ENCODE assay signal across 9 cellular contexts in genomic region chr19:16825312-16826168, GRCh38. TPM values are rescaled to one million over a fixed set of nuclear protein-coding genes. Genes with fewer than 3 reads are reported as not detected.
DNase-seq lines count a peak whose midpoint lies in the region; ATAC-seq, FAIRE-seq and TF ChIP-seq lines count a peak whose summit lies in the region.
"Had no signal": no experiment of that assay in that cellular context is flagged by ENCODE, and none has a peak within 500 bp of the region (broad histone marks: within the 10 kb centered on the region; RNA-seq: fewer than 3 reads in every experiment).

No MANE protein-coding gene starts in this region.

- no peak overlapping the region for H3K56ac ChIP-seq in H1 (replicated peaks; ENCODE audit: insufficient read length, low read depth, low read length)

- H2BK120ac ChIP-seq in H1 (replicated peaks; ENCODE audit: low read depth, low read length) = peak overlapping the region; percentile 24

- H3K27ac ChIP-seq in Panc1 (ENCODE audit: low read length) (peak overlapping the region; percentile 67), H1 (ENCODE audit: low read depth, low read length) (peak overlapping the region; percentile 25; the same call in 1 of the 2 replicates), uterus (peak overlapping the region; percentile 88 to 91)

- H3K4ac ChIP-seq in H1 (replicated peaks; ENCODE audit: insufficient read length, low read depth, low read length) = no peak overlapping the region

- H4K20me1 ChIP-seq in H1 (replicated peaks in 1 of 2; ENCODE audit: control insufficient read depth in 1 of 2, insufficient read depth in 2 of 2, low read length in 2 of 2) = no peaks in the 10 kb centered on the region

- peak; percentile 19 for FAIRE-seq in H1 (lab: Jason Lieb, UNC)
- FAIRE-seq: G401.6 had no signal

- CTCF ChIA-PET in Panc1 (lab: Charles Lee) = no interaction called here
- CTCF ChIA-PET in H1 (lab: Charles Lee; ENCODE audit: partially characterized antibody) = interaction anchor here (0.6 to 1.1 kb wide), 4 partner anchors 23 to 599 kb away, joined by 3 to 5 read pairs (median 3); no protein-coding TSS in a partner anchor

- in situ Hi-C loops in Panc1 (cut with HindIII; ENCODE audit: low pct_unique_long_range_greater_than_20kb, low sequenced_read_pairs) = no loop called here

- 33% methylated on average over 14 of the region's 14 CpGs; no CpG with 5 or more reads in 1 of the 2 experiments for WGBS in H1 (ENCODE audit: extremely low coverage in 1 of 2, insufficient coverage in 1 of 2, insufficient read length in 1 of 2, insufficient replicate concordance in 2 of 2, low coverage in 1 of 2, low lambda C conversion rate in 2 of 2, missing lambda C conversion rate in 1 of 2), 2 experiments

- H3K4me3 ChIP-seq in Panc1 (ENCODE audit: low read depth in 2 of 2, low read length in 2 of 2) = peak overlapping the region; percentile 22 to 54
- peak overlapping the region; percentile 0 to 41 (median 20); a peak in 5 of 8 replicates for H3K4me3 ChIP-seq in H1 (ENCODE audit: extremely low read depth in 1 of 4, insufficient read depth in 2 of 4, low read depth in 3 of 4, low read length in 4 of 4)
- H3K4me3 ChIP-seq in mucosa of descending colon = no peak overlapping the region
- peak overlapping the region; percentile 26 to 34 for H3K4me3 ChIP-seq in uterus

- peak overlapping the region; percentile 97 for H2BK12ac ChIP-seq in H1 (ENCODE audit: low read depth, low read length)

- H4K5ac ChIP-seq in H1 (ENCODE audit: insufficient read length, low read depth, low read length) = no peak overlapping the region

- BruUV-seq in Panc1 (replicated peaks; lab: Mats Ljungman, UMichigan) = no TSS peak

- intact Hi-C loops in Panc1 (cut with micrococcal nuclease; ENCODE audit: unreplicated experiment) = no loop called here
- intact Hi-C loops in mucosa of descending colon (cut with DNase I, micrococcal nuclease) = no loop called here
- intact Hi-C loops in uterus (cut with DNase I; ENCODE audit: low total_unique reads) = loop anchor here (5.0 kb wide), 1 partner anchor 67 kb away; no protein-coding TSS in a partner anchor

- no peak overlapping the region for H4K8ac ChIP-seq in H1 (ENCODE audit: extremely low read depth, insufficient read depth, low read length)

- H3K23me2 ChIP-seq in H1 (ENCODE audit: low read depth, low read length) = peaks cover 5% of the 10 kb centered on the region; the same call in 1 of the 2 replicates

- H3K36me3 ChIP-seq in Panc1 (ENCODE audit: control insufficient read depth, insufficient read depth, low read length) (peaks cover 3% of the 10 kb centered on the region; the same call in 1 of the 2 replicates), H1 (ENCODE audit: control insufficient read depth in 2 of 4, insufficient read depth in 4 of 4, low read length in 3 of 4) (no peaks in the 10 kb centered on the region), mucosa of descending colon (ENCODE audit: low read depth) (no peaks in the 10 kb centered on the region), uterus (no peaks in the 10 kb centered on the region)

- H3K4me1 ChIP-seq in Panc1 (ENCODE audit: control insufficient read depth, insufficient read depth, low read length) = peaks cover 17% of the 10 kb centered on the region
- H3K4me1 ChIP-seq in H1 (replicated peaks in 1 of 4; ENCODE audit: control insufficient read depth in 3 of 4, insufficient read depth in 4 of 4, low read length in 3 of 4) = peaks cover 4 to 17% (median 10%) of the 10 kb centered on the region in 4 experiments
- H3K4me1 ChIP-seq in mucosa of descending colon (ENCODE audit: low read depth) = peaks cover 10% of the 10 kb centered on the region
- H3K4me1 ChIP-seq in uterus = peaks cover 2 to 8% of the 10 kb centered on the region in 2 donors

- TF ChIP-seq CTCF in Panc1 (IDR thresholded peaks at IDR 0.05) (no peak), H1 (IDR thresholded peaks at IDR 0.05; ENCODE audit: control extremely low read depth in 1 of 3, insufficient read depth in 1 of 3, low read depth in 1 of 3, low read length in 3 of 3) (no peak), mucosa of descending colon (IDR thresholded peaks at IDR 0.05) (no peak), uterus (IDR thresholded peaks at IDR 0.05) (no peak)

- TF ChIP-seq EP300 in H1 (IDR thresholded peaks at IDR 0.05; ENCODE audit: borderline replicate concordance in 1 of 2, low read depth in 2 of 2, low read length in 2 of 2) = no peak

- peak overlapping the region; percentile 95; the same call in 1 of the 2 replicates for H2BK20ac ChIP-seq in H1 (ENCODE audit: low read length)

- H3K9me3 ChIP-seq in Panc1 (ENCODE audit: control insufficient read depth, insufficient read depth, low read depth, low read length) = no peaks in the 10 kb centered on the region
- no peaks in the 10 kb centered on the region for H3K9me3 ChIP-seq in H1 (ENCODE audit: insufficient read depth in 2 of 2, low read depth in 1 of 2, low read length in 1 of 2)
- H3K9me3 ChIP-seq in mucosa of descending colon = no peaks in the 10 kb centered on the region
- H3K9me3 ChIP-seq in uterus = no peaks in the 10 kb centered on the region

- no peak overlapping the region; the same call in 1 of the 2 replicates for H2AK5ac ChIP-seq in H1 (ENCODE audit: low read depth, low read length)

- peaks cover 0 to 10% of the 10 kb centered on the region in 2 experiments; a peak in 2 of 4 replicates for H3K79me2 ChIP-seq in H1 (ENCODE audit: control insufficient read depth in 1 of 2, insufficient read depth in 2 of 2, low read length in 2 of 2)

- H2BK5ac ChIP-seq in H1 (ENCODE audit: low read depth, low read length) = peak overlapping the region; percentile 92; the same call in 1 of the 2 replicates

- no peak overlapping the region for H3K23ac ChIP-seq in H1 (ENCODE audit: insufficient read length)

- ATAC-seq in Panc1 (peak; percentile 62), mucosa of descending colon (peak; percentile 31), HG02798 (IDR thresholded peaks at IDR 0.05; ENCODE audit: poor library complexity, unreplicated experiment) (no peak)

- H3K18ac ChIP-seq in H1 (ENCODE audit: extremely low read depth, low read length) = peak overlapping the region; percentile 93

- no peaks in the 10 kb centered on the region for H3K27me3 ChIP-seq in Panc1 (ENCODE audit: control insufficient read depth, insufficient read depth, low read length)
- no peaks in the 10 kb centered on the region for H3K27me3 ChIP-seq in H1 (replicated peaks in 1 of 4; ENCODE audit: control insufficient read depth in 3 of 4, extremely low read depth in 1 of 4, insufficient read depth in 3 of 4, low read length in 3 of 4)
- no peaks in the 10 kb centered on the region for H3K27me3 ChIP-seq in uterus

- peak overlapping the region; percentile 4 for H4K91ac ChIP-seq in H1 (replicated peaks; ENCODE audit: insufficient read length, low read length)

- TF ChIP-seq POLR2A in H1 (IDR thresholded peaks at IDR 0.05; ENCODE audit: control extremely low read depth in 1 of 2, low read depth in 2 of 2, low read length in 2 of 2) (0 out of 3 replicates have a peak, but pooled peaks of 1 of the 2 experiments have one; percentile 58), uterus (IDR thresholded peaks at IDR 0.05) (peak in 1 of 2 donors; percentile 14)

- 0 out of 2 replicates have a peak overlapping the region, but pooled peaks have one; percentile 29 for H2BK15ac ChIP-seq in H1 (ENCODE audit: low read length)

- no peak overlapping the region for H3K14ac ChIP-seq in H1 (ENCODE audit: insufficient read length)

- H3K9ac ChIP-seq in H1 (replicated peaks in 1 of 4; ENCODE audit: extremely low read depth in 1 of 4, low read depth in 3 of 4, low read length in 3 of 4) = peak overlapping the region in 1 of 4 experiments; percentile 55; a peak in 2 of 7 replicates

- DNase-seq in NCI-H345 (lab: John Stamatoyannopoulos, UW) (peak; percentile 20), NCI-H345 treated with DMSO at 0.1 percent for 48 hours (lab: John Stamatoyannopoulos, UW; ENCODE audit: unreplicated experiment) (no peak), Panc1 (ENCODE audit: low read depth, low spot score) (no peak), H1 (ENCODE audit: low read depth in 1 of 2, low spot score in 2 of 2) (peak in 1 of 2 experiments; percentile 54), mucosa of descending colon (peak in 2 of 3 donors; percentile 38 to 54), uterus (peak; percentile 84 to 86), DMS153 (lab: John Stamatoyannopoulos, UW) (no peak)

- peak overlapping the region; percentile 51; the same call in 1 of the 2 replicates for H2AFZ ChIP-seq in H1 (ENCODE audit: low read length)

- peak overlapping the region; percentile 61 to 81 for H3K4me2 ChIP-seq in H1 (ENCODE audit: insufficient read depth in 1 of 2, low read depth in 2 of 2, low read length in 2 of 2)

- POLR2A ChIA-PET in Panc1 (lab: Charles Lee) (interaction anchor here (0.7 kb wide), 1 partner anchor 271 kb away, joined by 3 read pairs; no protein-coding TSS in a partner anchor), H1 (lab: Charles Lee; ENCODE audit: partially characterized antibody) (interaction anchor here (0.6 to 2.2 kb wide), 18 partner anchors 8 to 441 kb away, joined by 3 to 9 read pairs (median 4); partner anchors contain the start of gene TMEM38A)

- H3K79me1 ChIP-seq in H1 (ENCODE audit: low read depth, low read length) = no peaks in the 10 kb centered on the region; the same call in 1 of the 2 replicates

- no peak for TF ChIP-seq RAD21 in H1 (IDR thresholded peaks at IDR 0.05 in 1 of 2, conservative IDR thresholded peaks at IDR 0.05 in 1 of 2; ENCODE audit: low read depth in 2 of 2, low read length in 2 of 2)

TF ChIP-seq in H1, 55 proteins besides CTCF, POLR2A, EP300 and RAD21 (continues in another document):
- TF ChIP-seq JUN (IDR thresholded peaks at IDR 0.05; ENCODE audit: low read depth, low read length) (no peak), TBP (IDR thresholded peaks at IDR 0.05; ENCODE audit: low read depth, low read length) (peak; percentile 73), JUND (IDR thresholded peaks at IDR 0.05; ENCODE audit: low read length) (no peak), POLR2AphosphoS5 (IDR thresholded peaks at IDR 0.05; ENCODE audit: low read depth, low read length) (peak; percentile 63; the same call in 1 of the 2 replicates), GTF2F1 (IDR thresholded peaks at IDR 0.05; ENCODE audit: borderline replicate concordance, low read depth, low read length) (0 out of 2 replicates have a peak, but pooled peaks have one; percentile 28)

RNA-seq across cellular contexts. Expression of gene SIN3B, which starts 3.7 kb away (rescaled TPM):
- total RNA-seq in Panc1 (2021; ENCODE audit: unreplicated experiment) = 47.0 TPM
- 48.3 TPM for polyA plus RNA-seq in Panc1 (2012; ENCODE audit: insufficient read length)
- 60.1 and 71.1 TPM in 2 replicates for total RNA-seq in H1 (2021; fragmentation: NEBNext Ultra II Directional; extraction: Animal tissue kit (Norgen Biotek cat#: 25700))
- 29.5 and 45.5 TPM in 2 replicates for polyA plus RNA-seq in H1 (2011; rRNA removed)
- 49.4 TPM for polyA plus RNA-seq in H1 (2011; cell fraction: cytosol; rRNA removed)
- 188 TPM for polyA plus RNA-seq in H1 (2011; cell fraction: nucleus; rRNA removed)
- 46.5 to 57.5 TPM (median 53.3 TPM) in 4 replicates for polyA plus RNA-seq in H1 (2012, experiment 1 of 2)
- 32.3 TPM for polyA plus RNA-seq in H1 (2012, experiment 2 of 2)
- polyA plus RNA-seq in H1 (2013, experiment 1 of 2) = 36.6 TPM
- polyA plus RNA-seq in H1 (2013, experiment 2 of 2) = 33.4 TPM
- 37.2 and 44.7 TPM in 2 replicates for polyA minus RNA-seq in H1 (2011; rRNA and poly(A)+ RNA removed)
- polyA minus RNA-seq in H1 (2011; cell fraction: cytosol; rRNA and poly(A)+ RNA removed) = 34.7 TPM
- polyA minus RNA-seq in H1 (2011; cell fraction: nucleus; rRNA and poly(A)+ RNA removed) = 59.9 TPM
- total RNA-seq in mucosa of descending colon = 10 to 100 TPM; 30.7 to 56.6 (median 38.9) TPM
- total RNA-seq in uterus = 100 to 1,000 TPM in 2 of 4 donors, 10 to 100 TPM in 2; 21.2 to 149 (median 92.3) TPM

Comparison
In these comparisons a context has a peak if more than half of its experiments do, and no peak if none do; other contexts are left out.
1. DNase-seq: peak in NCI-H345 (single experiment), mucosa of descending colon (2 of 3) and uterus (2 of 2); none in NCI-H345 treated with DMSO at 0.1 percent for 48 hours (single experiment), Panc1 (single experiment) and DMS153 (single experiment).
2. H3K27ac ChIP-seq: peak in every context shown above with its lines; median percentile 90 in uterus; 67 in Panc1; 25 in H1.